In the genomic region with DNA sequence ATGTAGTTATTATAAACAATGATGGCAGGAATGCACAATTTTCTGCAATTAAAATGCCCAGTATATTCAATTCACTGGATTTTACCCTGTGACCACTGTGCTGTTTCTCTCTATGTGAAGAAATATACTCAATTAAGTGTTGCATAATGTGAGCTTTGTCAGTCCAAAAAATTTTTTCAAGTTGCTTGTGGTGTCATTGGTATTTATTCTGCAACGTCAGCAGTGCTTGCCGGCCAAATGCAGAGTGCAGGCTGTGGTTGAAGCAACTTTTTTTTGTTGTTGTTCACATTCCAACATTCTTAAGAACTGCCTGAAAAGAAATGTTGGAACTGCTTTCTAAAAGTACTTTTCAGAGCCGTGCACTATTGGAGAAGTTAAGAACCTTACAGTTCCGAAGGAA, we compare ENCODE assay signal across 9 cellular contexts.
DNase-seq lines count a peak whose midpoint lies in the region; ATAC-seq and TF ChIP-seq lines count a peak whose summit lies in the region.
"Had no signal": no experiment of that assay in that cellular context is flagged by ENCODE, and none has a peak within 500 bp of the region (broad histone marks: within the 10 kb centered on the region; RNA-seq: fewer than 3 reads in every experiment).

No MANE protein-coding gene starts in this region.

- DNase-seq in NOMO-1 treated with DMSO at 0.1 percent for 48 hours (lab: John Stamatoyannopoulos, UW; ENCODE audit: unreplicated experiment) (peak; percentile 16), fibroblast of peridontal ligament (ENCODE audit: extremely low read depth) (peak; percentile 99), mucosa of descending colon (peak; percentile 25 to 55 (median 32)), uterus (peak; percentile 19 to 68), NCI-H526 (lab: John Stamatoyannopoulos, UW) (no peak), NCI-H345 (lab: John Stamatoyannopoulos, UW) (no peak), MV-4-11 (lab: John Stamatoyannopoulos, UW) (no peak)
- DNase-seq: activated CD4-positive, alpha-beta T cell treated with anti-CD3 and anti-CD28 coated beads, Interleukin-2, amount 50 U/mL, for 48 hours; NCI-H146 had no signal

- no peak overlapping the region for H3K4me3 ChIP-seq in mucosa of descending colon
- no peak overlapping the region for H3K4me3 ChIP-seq in uterus

- no peak for TF ChIP-seq POLR2A in uterus (IDR thresholded peaks at IDR 0.05)

- H3K9me3 ChIP-seq in mucosa of descending colon (no peaks in the 10 kb centered on the region), uterus (no peaks in the 10 kb centered on the region)

- ATAC-seq in mucosa of descending colon, result peak; percentile 43

- TF ChIP-seq CTCF in mucosa of descending colon (IDR thresholded peaks at IDR 0.05), result no peak
- no peak for TF ChIP-seq CTCF in uterus (IDR thresholded peaks at IDR 0.05)

- H3K27ac ChIP-seq in uterus, result no peak overlapping the region

- intact Hi-C loops in mucosa of descending colon (cut with DNase I, micrococcal nuclease) (no loop called here), uterus (cut with DNase I; ENCODE audit: low total_unique reads) (no loop called here)

- no peaks in the 10 kb centered on the region for H3K36me3 ChIP-seq in mucosa of descending colon (ENCODE audit: low read depth)
- H3K36me3 ChIP-seq in uterus, result no peaks in the 10 kb centered on the region

- H3K4me1 ChIP-seq in mucosa of descending colon (ENCODE audit: low read depth) (no peaks in the 10 kb centered on the region), uterus (no peaks in the 10 kb centered on the region)

- no peaks in the 10 kb centered on the region for H3K27me3 ChIP-seq in uterus

Comparison
In these comparisons a context has a peak if more than half of its experiments do, and no peak if none do; other contexts are left out.
1. DNase-seq: peak in NOMO-1 treated with DMSO at 0.1 percent for 48 hours (single experiment), fibroblast of peridontal ligament (single experiment), mucosa of descending colon (3 of 3) and uterus (2 of 2); none in NCI-H526 (0 of 2), NCI-H345 (single experiment) and MV-4-11 (single experiment).